ENCODE assay signal across 11 cellular contexts in the genomic region with DNA sequence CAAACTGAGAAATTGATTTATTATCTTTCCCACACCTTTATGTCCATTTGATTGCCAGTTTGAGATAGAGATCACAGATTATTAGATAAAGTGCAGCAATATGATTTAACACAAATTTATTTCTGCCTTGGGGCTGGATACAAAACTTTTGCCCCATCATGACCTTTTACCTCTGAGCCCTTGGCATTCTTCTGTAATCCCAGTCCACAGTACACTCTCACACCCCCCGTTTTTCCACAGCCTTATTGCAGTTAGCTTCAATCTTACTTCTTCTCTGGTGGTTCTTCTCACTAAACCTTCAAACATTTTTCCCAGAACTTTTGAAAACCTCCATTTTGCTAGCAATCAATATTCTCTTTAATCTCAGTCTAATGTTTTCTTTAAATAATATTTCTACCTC.
"Had no signal": no experiment of that assay in that cellular context is flagged by ENCODE, and none has a peak within 500 bp of the region (broad histone marks: within the 10 kb centered on the region; RNA-seq: fewer than 3 reads in every experiment).

No MANE protein-coding gene starts in this region.

- H3K36me3 ChIP-seq: HAP-1 had no signal

- H3K4me3 ChIP-seq: GM23248, GM23338, HAP-1 had no signal

- H3K4me2 ChIP-seq: GM23338 had no signal

- DNase-seq: GM23248, GOT3, H7, H9, HCEC 1CT, HFFc6 had no signal

- H3K27ac Mint-ChIP-seq: GM23338, H9, HFFc6 had no signal

- H3K9me3 ChIP-seq: HAP-1 had no signal

- H3K9me3 Mint-ChIP-seq: GM23338, H9 had no signal

- H3K4me1 ChIP-seq: HAP-1 had no signal

- H3K4me3 Mint-ChIP-seq: GM23338, H9, HFFc6 had no signal

- FAIRE-seq: H1, H54 had no signal

- H3K9ac ChIP-seq: GM23248 had no signal

- H2AFZ ChIP-seq: GM23248, GM23338 had no signal

- H3K27ac ChIP-seq: GM23248 had no signal

- ATAC-seq: GM23338, HCT116 had no signal
